In the genomic region with DNA sequence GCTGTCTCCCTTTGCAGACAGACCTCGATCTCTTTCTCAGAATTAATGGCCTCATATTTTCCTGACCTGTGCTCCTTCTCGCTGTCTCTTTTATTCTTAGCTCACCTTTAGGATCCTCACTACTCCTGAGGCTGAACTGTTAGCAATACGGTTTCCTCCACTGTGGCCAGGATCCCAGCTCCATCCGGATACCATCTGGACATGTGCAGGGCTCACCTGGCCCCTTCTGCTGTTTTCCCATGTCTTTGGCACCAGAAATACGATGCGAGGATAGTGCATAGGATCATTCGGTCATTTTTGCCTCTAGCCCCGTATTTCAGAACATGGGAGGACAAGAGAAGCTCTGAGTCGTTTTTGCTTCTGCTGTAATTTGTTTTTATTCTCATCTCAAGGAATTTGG, we compare ENCODE assay signal across 1 cellular context.
TF ChIP-seq lines count a peak whose summit lies in the region.

No MANE protein-coding gene starts in this region.

TF ChIP-seq in GM23338, 12 proteins besides CTCF, POLR2A, EP300 and RAD21:
- TF ChIP-seq, protein P1, sequence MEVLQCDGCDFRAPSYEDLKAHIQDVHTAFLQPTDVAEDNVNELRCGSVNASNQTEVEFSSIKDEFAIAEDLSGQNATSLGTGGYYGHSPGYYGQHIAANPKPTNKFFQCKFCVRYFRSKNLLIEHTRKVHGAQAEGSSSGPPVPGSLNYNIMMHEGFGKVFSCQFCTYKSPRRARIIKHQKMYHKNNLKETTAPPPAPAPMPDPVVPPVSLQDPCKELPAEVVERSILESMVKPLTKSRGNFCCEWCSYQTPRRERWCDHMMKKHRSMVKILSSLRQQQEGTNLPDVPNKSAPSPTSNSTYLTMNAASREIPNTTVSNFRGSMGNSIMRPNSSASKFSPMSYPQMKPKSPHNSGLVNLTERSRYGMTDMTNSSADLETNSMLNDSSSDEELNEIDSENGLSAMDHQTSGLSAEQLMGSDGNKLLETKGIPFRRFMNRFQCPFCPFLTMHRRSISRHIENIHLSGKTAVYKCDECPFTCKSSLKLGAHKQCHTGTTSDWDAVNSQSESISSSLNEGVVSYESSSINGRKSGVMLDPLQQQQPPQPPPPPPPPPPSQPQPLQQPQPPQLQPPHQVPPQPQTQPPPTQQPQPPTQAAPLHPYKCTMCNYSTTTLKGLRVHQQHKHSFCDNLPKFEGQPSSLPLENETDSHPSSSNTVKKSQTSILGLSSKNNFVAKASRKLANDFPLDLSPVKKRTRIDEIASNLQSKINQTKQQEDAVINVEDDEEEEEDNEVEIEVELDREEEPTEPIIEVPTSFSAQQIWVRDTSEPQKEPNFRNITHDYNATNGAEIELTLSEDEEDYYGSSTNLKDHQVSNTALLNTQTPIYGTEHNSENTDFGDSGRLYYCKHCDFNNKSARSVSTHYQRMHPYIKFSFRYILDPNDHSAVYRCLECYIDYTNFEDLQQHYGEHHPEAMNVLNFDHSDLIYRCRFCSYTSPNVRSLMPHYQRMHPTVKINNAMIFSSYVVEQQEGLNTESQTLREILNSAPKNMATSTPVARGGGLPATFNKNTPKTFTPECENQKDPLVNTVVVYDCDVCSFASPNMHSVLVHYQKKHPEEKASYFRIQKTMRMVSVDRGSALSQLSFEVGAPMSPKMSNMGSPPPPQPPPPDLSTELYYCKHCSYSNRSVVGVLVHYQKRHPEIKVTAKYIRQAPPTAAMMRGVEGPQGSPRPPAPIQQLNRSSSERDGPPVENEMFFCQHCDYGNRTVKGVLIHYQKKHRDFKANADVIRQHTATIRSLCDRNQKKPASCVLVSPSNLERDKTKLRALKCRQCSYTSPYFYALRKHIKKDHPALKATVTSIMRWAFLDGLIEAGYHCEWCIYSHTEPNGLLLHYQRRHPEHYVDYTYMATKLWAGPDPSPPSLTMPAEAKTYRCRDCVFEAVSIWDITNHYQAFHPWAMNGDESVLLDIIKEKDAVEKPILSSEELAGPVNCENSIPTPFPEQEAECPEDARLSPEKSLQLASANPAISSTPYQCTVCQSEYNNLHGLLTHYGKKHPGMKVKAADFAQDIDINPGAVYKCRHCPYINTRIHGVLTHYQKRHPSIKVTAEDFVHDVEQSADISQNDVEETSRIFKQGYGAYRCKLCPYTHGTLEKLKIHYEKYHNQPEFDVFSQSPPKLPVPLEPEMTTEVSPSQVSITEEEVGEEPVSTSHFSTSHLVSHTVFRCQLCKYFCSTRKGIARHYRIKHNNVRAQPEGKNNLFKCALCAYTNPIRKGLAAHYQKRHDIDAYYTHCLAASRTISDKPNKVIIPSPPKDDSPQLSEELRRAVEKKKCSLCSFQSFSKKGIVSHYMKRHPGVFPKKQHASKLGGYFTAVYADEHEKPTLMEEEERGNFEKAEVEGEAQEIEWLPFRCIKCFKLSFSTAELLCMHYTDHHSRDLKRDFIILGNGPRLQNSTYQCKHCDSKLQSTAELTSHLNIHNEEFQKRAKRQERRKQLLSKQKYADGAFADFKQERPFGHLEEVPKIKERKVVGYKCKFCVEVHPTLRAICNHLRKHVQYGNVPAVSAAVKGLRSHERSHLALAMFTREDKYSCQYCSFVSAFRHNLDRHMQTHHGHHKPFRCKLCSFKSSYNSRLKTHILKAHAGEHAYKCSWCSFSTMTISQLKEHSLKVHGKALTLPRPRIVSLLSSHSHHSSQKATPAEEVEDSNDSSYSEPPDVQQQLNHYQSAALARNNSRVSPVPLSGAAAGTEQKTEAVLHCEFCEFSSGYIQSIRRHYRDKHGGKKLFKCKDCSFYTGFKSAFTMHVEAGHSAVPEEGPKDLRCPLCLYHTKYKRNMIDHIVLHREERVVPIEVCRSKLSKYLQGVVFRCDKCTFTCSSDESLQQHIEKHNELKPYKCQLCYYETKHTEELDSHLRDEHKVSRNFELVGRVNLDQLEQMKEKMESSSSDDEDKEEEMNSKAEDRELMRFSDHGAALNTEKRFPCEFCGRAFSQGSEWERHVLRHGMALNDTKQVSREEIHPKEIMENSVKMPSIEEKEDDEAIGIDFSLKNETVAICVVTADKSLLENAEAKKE (CRISPR knock-in tag; IDR thresholded peaks at IDR 0.05): no peak
- TF ChIP-seq STAT1 (IDR thresholded peaks at IDR 0.05; ENCODE audit: unreplicated experiment): no peak
- no peak for TF ChIP-seq CREB1 (CRISPR knock-in tag; IDR thresholded peaks at IDR 0.05; ENCODE audit: low read depth)
- no peak for TF ChIP-seq EZH2 (IDR thresholded peaks at IDR 0.05; ENCODE audit: low read depth, unreplicated experiment)
- TF ChIP-seq ZNF331 (CRISPR knock-in tag; IDR thresholded peaks at IDR 0.05; ENCODE audit: low read depth): no peak
- TF ChIP-seq JUNB (IDR thresholded peaks at IDR 0.05; ENCODE audit: unreplicated experiment): no peak
